1 cellular context compared by ENCODE assay signal in the genomic region with DNA sequence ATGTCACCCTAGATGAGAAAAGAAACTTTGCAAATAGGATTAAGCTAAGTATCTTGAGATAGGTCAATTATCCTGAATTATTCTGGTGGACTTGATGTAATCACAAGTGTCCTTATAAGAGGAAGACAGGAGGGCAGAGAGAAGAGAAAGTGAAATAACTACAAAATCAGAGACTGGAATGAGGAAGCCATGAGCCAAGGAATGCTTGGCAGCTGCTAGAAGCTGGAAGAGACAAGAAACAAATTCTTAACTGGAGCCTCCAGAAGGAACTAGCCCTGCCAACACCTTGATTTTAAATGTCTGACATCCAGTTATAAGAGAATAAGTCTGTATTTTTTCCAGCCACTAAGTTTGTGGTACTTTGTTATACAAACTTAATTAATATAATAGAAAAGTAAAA.
TF ChIP-seq lines count a peak whose summit lies in the region.

No MANE protein-coding gene starts in this region.

TF ChIP-seq in HCT116, 20 proteins besides CTCF, POLR2A, EP300 and RAD21 (continued from another document):
- TF ChIP-seq, protein P1, sequence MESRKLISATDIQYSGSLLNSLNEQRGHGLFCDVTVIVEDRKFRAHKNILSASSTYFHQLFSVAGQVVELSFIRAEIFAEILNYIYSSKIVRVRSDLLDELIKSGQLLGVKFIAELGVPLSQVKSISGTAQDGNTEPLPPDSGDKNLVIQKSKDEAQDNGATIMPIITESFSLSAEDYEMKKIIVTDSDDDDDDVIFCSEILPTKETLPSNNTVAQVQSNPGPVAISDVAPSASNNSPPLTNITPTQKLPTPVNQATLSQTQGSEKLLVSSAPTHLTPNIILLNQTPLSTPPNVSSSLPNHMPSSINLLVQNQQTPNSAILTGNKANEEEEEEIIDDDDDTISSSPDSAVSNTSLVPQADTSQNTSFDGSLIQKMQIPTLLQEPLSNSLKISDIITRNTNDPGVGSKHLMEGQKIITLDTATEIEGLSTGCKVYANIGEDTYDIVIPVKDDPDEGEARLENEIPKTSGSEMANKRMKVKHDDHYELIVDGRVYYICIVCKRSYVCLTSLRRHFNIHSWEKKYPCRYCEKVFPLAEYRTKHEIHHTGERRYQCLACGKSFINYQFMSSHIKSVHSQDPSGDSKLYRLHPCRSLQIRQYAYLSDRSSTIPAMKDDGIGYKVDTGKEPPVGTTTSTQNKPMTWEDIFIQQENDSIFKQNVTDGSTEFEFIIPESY (IDR thresholded peaks at IDR 0.05; ENCODE audit: extremely low read depth, insufficient replicate concordance, low read length) = no peak
- TF ChIP-seq ZNF274 (IDR thresholded peaks at IDR 0.05; ENCODE audit: low read depth, low read length) = no peak
- no peak for TF ChIP-seq SRF (IDR thresholded peaks at IDR 0.05; ENCODE audit: low read depth)
TF ChIP-seq in HCT116: peak in this region for 1.
